2 cellular contexts compared by ENCODE assay signal in the genomic region with DNA sequence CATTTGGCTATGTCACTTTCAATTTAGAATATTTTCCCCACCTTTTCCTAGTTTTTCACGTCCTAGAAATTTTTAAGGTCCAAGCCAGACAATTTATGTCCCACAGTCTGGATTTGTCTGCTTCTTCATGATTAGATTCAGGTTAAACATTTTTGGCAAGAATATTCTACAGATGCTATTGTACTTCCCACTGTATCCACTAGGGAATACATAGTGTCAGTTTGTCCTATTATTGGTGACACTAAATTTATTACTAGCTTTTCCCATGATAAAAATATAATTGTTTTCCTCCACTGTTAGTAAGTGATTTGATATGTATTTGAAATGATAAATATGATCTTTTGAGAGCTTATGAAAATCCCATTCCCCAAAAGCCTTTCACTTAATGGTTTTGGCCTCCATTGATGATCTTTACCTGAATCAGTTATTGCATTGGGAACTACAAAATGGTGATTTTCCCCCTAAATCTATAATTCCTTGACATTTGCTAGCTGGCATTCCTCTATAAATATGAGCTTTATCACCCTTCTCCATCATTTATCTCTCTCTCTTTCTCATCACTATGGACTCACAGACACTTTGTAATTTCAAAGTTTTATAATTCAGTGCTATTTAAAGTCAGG.
TF ChIP-seq lines count a peak whose summit lies in the region.

No MANE protein-coding gene starts in this region.

TF ChIP-seq in IMR-90, 13 proteins besides CTCF, POLR2A, EP300 and RAD21:
- no peak for TF ChIP-seq CHD1 (IDR thresholded peaks at IDR 0.05; ENCODE audit: low read depth, low read length)
- no peak for TF ChIP-seq NFE2L2 (IDR thresholded peaks at IDR 0.05; ENCODE audit: low read depth, low read length)
- TF ChIP-seq RCOR1 (IDR thresholded peaks at IDR 0.05; ENCODE audit: insufficient replicate concordance, low read length): no peak
- TF ChIP-seq, protein P1, sequence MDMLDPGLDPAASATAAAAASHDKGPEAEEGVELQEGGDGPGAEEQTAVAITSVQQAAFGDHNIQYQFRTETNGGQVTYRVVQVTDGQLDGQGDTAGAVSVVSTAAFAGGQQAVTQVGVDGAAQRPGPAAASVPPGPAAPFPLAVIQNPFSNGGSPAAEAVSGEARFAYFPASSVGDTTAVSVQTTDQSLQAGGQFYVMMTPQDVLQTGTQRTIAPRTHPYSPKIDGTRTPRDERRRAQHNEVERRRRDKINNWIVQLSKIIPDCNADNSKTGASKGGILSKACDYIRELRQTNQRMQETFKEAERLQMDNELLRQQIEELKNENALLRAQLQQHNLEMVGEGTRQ (IDR thresholded peaks at IDR 0.05; ENCODE audit: low read depth, low read length): no peak
- no peak for TF ChIP-seq MAFK (IDR thresholded peaks at IDR 0.05; ENCODE audit: low read depth, low read length)
- TF ChIP-seq, protein P2, sequence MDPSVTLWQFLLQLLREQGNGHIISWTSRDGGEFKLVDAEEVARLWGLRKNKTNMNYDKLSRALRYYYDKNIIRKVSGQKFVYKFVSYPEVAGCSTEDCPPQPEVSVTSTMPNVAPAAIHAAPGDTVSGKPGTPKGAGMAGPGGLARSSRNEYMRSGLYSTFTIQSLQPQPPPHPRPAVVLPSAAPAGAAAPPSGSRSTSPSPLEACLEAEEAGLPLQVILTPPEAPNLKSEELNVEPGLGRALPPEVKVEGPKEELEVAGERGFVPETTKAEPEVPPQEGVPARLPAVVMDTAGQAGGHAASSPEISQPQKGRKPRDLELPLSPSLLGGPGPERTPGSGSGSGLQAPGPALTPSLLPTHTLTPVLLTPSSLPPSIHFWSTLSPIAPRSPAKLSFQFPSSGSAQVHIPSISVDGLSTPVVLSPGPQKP (IDR thresholded peaks at IDR 0.05; ENCODE audit: borderline replicate concordance, low read depth, low read length): no peak
- TF ChIP-seq CEBPB (IDR thresholded peaks at IDR 0.05; ENCODE audit: low read depth, low read length): no peak
- no peak for TF ChIP-seq MAZ (IDR thresholded peaks at IDR 0.05; ENCODE audit: borderline replicate concordance, low read depth, low read length)
- no peak for TF ChIP-seq SMC3 (IDR thresholded peaks at IDR 0.05; ENCODE audit: low read depth, low read length)
- TF ChIP-seq MXI1 (IDR thresholded peaks at IDR 0.05; ENCODE audit: borderline replicate concordance, low read depth, low read length): no peak
- TF ChIP-seq RFX5 (IDR thresholded peaks at IDR 0.05; ENCODE audit: low read depth, low read length): no peak
- TF ChIP-seq BHLHE40 (IDR thresholded peaks at IDR 0.05; ENCODE audit: low read depth, low read length): no peak
- TF ChIP-seq FOS (IDR thresholded peaks at IDR 0.05; ENCODE audit: low read depth, low read length): no peak

TF ChIP-seq in K562, 482 proteins besides CTCF, POLR2A, EP300 and RAD21:
- TF ChIP-seq COPS2 (conservative IDR thresholded peaks at IDR 0.05): no peak
- TF ChIP-seq TCF7L2 (IDR thresholded peaks at IDR 0.05; ENCODE audit: low read depth, low read length): no peak
